ENCODE assay signal across 1 cellular context in the genomic region with DNA sequence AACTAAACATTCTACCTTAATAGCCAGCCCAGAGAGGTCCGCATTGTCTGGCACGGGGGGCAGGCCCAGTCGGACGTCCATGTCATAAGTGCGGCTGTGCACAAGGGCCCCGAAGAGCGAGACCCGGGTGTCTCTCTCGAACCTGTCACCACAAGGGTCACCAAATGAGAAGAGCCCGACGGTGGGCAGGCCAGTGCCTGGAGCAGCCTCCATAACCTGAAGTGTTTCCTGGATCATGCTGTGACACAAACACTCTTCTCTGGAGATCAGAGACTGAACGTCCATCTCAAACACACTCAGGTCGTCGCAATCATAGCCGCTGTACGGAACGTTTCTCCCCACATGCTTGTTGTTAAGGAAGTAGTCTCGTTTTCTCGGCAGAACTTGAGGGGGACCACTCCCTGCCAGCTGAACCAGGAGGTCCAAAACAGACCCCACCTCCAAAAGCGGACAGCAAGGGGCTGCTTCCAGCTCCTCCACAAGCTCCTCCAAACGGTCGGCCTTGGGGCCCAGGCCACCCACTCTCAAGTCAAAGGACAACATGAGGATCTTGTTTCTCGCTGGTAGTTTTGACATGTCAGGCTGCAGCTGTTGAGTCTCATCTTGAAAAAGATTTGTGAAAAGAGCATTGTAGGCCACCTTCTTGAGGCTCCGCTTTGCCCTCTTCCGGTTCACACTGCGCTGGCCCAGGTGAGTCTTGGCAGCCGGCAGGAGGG.
TF ChIP-seq lines count a peak whose summit lies in the region.

No MANE protein-coding gene starts in this region.

TF ChIP-seq in H1, 55 proteins besides CTCF, POLR2A, EP300 and RAD21:
- TF ChIP-seq BCL11A (IDR thresholded peaks at IDR 0.05; ENCODE audit: low read depth in 2 of 2, low read length in 2 of 2) (no peak), CTBP2 (IDR thresholded peaks at IDR 0.05; ENCODE audit: borderline replicate concordance, insufficient read depth, insufficient read length, low read length) (no peak)
- TF ChIP-seq, protein P1, sequence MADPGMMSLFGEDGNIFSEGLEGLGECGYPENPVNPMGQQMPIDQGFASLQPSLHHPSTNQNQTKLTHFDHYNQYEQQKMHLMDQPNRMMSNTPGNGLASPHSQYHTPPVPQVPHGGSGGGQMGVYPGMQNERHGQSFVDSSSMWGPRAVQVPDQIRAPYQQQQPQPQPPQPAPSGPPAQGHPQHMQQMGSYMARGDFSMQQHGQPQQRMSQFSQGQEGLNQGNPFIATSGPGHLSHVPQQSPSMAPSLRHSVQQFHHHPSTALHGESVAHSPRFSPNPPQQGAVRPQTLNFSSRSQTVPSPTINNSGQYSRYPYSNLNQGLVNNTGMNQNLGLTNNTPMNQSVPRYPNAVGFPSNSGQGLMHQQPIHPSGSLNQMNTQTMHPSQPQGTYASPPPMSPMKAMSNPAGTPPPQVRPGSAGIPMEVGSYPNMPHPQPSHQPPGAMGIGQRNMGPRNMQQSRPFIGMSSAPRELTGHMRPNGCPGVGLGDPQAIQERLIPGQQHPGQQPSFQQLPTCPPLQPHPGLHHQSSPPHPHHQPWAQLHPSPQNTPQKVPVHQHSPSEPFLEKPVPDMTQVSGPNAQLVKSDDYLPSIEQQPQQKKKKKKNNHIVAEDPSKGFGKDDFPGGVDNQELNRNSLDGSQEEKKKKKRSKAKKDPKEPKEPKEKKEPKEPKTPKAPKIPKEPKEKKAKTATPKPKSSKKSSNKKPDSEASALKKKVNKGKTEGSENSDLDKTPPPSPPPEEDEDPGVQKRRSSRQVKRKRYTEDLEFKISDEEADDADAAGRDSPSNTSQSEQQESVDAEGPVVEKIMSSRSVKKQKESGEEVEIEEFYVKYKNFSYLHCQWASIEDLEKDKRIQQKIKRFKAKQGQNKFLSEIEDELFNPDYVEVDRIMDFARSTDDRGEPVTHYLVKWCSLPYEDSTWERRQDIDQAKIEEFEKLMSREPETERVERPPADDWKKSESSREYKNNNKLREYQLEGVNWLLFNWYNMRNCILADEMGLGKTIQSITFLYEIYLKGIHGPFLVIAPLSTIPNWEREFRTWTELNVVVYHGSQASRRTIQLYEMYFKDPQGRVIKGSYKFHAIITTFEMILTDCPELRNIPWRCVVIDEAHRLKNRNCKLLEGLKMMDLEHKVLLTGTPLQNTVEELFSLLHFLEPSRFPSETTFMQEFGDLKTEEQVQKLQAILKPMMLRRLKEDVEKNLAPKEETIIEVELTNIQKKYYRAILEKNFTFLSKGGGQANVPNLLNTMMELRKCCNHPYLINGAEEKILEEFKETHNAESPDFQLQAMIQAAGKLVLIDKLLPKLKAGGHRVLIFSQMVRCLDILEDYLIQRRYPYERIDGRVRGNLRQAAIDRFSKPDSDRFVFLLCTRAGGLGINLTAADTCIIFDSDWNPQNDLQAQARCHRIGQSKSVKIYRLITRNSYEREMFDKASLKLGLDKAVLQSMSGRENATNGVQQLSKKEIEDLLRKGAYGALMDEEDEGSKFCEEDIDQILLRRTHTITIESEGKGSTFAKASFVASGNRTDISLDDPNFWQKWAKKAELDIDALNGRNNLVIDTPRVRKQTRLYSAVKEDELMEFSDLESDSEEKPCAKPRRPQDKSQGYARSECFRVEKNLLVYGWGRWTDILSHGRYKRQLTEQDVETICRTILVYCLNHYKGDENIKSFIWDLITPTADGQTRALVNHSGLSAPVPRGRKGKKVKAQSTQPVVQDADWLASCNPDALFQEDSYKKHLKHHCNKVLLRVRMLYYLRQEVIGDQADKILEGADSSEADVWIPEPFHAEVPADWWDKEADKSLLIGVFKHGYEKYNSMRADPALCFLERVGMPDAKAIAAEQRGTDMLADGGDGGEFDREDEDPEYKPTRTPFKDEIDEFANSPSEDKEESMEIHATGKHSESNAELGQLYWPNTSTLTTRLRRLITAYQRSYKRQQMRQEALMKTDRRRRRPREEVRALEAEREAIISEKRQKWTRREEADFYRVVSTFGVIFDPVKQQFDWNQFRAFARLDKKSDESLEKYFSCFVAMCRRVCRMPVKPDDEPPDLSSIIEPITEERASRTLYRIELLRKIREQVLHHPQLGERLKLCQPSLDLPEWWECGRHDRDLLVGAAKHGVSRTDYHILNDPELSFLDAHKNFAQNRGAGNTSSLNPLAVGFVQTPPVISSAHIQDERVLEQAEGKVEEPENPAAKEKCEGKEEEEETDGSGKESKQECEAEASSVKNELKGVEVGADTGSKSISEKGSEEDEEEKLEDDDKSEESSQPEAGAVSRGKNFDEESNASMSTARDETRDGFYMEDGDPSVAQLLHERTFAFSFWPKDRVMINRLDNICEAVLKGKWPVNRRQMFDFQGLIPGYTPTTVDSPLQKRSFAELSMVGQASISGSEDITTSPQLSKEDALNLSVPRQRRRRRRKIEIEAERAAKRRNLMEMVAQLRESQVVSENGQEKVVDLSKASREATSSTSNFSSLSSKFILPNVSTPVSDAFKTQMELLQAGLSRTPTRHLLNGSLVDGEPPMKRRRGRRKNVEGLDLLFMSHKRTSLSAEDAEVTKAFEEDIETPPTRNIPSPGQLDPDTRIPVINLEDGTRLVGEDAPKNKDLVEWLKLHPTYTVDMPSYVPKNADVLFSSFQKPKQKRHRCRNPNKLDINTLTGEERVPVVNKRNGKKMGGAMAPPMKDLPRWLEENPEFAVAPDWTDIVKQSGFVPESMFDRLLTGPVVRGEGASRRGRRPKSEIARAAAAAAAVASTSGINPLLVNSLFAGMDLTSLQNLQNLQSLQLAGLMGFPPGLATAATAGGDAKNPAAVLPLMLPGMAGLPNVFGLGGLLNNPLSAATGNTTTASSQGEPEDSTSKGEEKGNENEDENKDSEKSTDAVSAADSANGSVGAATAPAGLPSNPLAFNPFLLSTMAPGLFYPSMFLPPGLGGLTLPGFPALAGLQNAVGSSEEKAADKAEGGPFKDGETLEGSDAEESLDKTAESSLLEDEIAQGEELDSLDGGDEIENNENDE (IDR thresholded peaks at IDR 0.05; ENCODE audit: insufficient replicate concordance, low read length) = no peak
